In genomic region chr7:140230862-140231778, GRCh38 we compare ENCODE assay signal across 8 cellular contexts. TPM values are rescaled to one million over a fixed set of nuclear protein-coding genes. Genes with fewer than 3 reads are reported as not detected.
DNase-seq lines count a peak whose midpoint lies in the region; TF ChIP-seq lines count a peak whose summit lies in the region.

No MANE protein-coding gene starts in this region.

- WGBS in mammary epithelial cell (ENCODE audit: low coverage, missing lambda C conversion rate), result 3% methylated on average over 19 of the region's 60 CpGs

- H3K9me3 ChIP-seq in mammary epithelial cell (replicated peaks; ENCODE audit: insufficient read depth, low read length), result no peaks in the 10 kb centered on the region

- no peak overlapping the region for H3K9ac ChIP-seq in mammary epithelial cell (ENCODE audit: insufficient read depth, low read length)

- peak; percentile 91 for DNase-seq in DMS 273 treated with DMSO at 0.1 percent for 48 hours (lab: John Stamatoyannopoulos, UW)
- peak; percentile 23 for DNase-seq in NCI-H1092 (lab: John Stamatoyannopoulos, UW)
- DNase-seq in mammary epithelial cell, result peak; percentile 16
- peak; percentile 95 for DNase-seq in islet precursor cell
- DNase-seq in stimulated activated CD4-positive, alpha-beta T cell treated with anti-CD3 and anti-CD28 coated beads, Interleukin-15, amount 100 ng/mL, for 24 hours, result peak; percentile 77
- no peak for DNase-seq in SIG-M5 (lab: John Stamatoyannopoulos, UW)
- DNase-seq in mesenteric fat pad (ENCODE audit: low spot score), result no peak

- peaks cover 15% of the 10 kb centered on the region for H3K4me1 ChIP-seq in mammary epithelial cell (ENCODE audit: insufficient read depth, low read length)

- CTCF ChIA-PET in mammary epithelial cell (lab: Charles Lee; ENCODE audit: low non-redundant PET), result no interaction called here

- in situ Hi-C loops in mammary epithelial cell (cut with MboI; ENCODE audit: low sequenced_read_pairs in 2 of 2), result no loop called here

- no peaks in the 10 kb centered on the region for H3K36me3 ChIP-seq in mammary epithelial cell (ENCODE audit: insufficient read depth, low read length)

- intact Hi-C loops in mammary epithelial cell (cut with micrococcal nuclease), result loop anchor here (5.0 kb wide), 1 partner anchor 54 kb away; the partner anchor contains the start of gene KDM7A

- peaks cover 6% of the 10 kb centered on the region for H3K27me3 ChIP-seq in mammary epithelial cell (ENCODE audit: insufficient read depth, low read length)

- no TSS peak for BruUV-seq in mammary epithelial cell (replicated peaks; lab: Mats Ljungman, UMichigan)

- no peak overlapping the region for H3K27ac ChIP-seq in mammary epithelial cell (ENCODE audit: insufficient read depth, low read depth, low read length)

- no peaks in the 10 kb centered on the region for H3K79me2 ChIP-seq in mammary epithelial cell (ENCODE audit: insufficient read depth, low read length)

- TF ChIP-seq CTCF in WI38 (IDR thresholded peaks at IDR 0.05; ENCODE audit: low read depth, low read length) (no peak), mammary epithelial cell (conservative IDR thresholded peaks at IDR 0.05 in 1 of 2, IDR thresholded peaks at IDR 0.05 in 1 of 2; ENCODE audit: extremely low read depth in 1 of 2, insufficient read depth in 1 of 2, low read depth in 1 of 2, low read length in 2 of 2) (no peak)

- peak overlapping the region; percentile 97 for H3K4me2 ChIP-seq in mammary epithelial cell (ENCODE audit: insufficient read depth, low read depth, low read length)

- dilution Hi-C loops in mammary epithelial cell (cut with HindIII; ENCODE audit: low sequenced_read_pairs), result no loop called here

- H3K4me3 ChIP-seq in WI38 (ENCODE audit: low read depth, low read length), result peak overlapping the region; percentile 55
- H3K4me3 ChIP-seq in mammary epithelial cell (replicated peaks in 1 of 3; ENCODE audit: insufficient read depth in 1 of 3, low read depth in 2 of 3, low read length in 3 of 3), result peak overlapping the region; percentile 58 to 62 (median 61)

- H4K20me1 ChIP-seq in mammary epithelial cell (ENCODE audit: insufficient read depth, low read length), result no peaks in the 10 kb centered on the region

- H2AFZ ChIP-seq in mammary epithelial cell (ENCODE audit: low read depth, low read length), result peak overlapping the region; percentile 99

RNA-seq across cellular contexts. Expression of gene KDM7A, which starts 54.3 kb away (rescaled TPM):
- total RNA-seq in mammary epithelial cell (10 to 100 TPM; 10.0 to 11.8 TPM), mesenteric fat pad (16.4 TPM)
- 2.1 TPM for polyA plus RNA-seq in mammary epithelial cell
- 1.4 TPM for polyA minus RNA-seq in mammary epithelial cell

Comparison
In these comparisons a context has a peak if more than half of its experiments do, and no peak if none do; other contexts are left out.
1. DNase-seq: peak in DMS 273 treated with DMSO at 0.1 percent for 48 hours (single experiment), NCI-H1092 (single experiment), mammary epithelial cell (single experiment), islet precursor cell (single experiment) and stimulated activated CD4-positive, alpha-beta T cell treated with anti-CD3 and anti-CD28 coated beads, Interleukin-15, amount 100 ng/mL, for 24 hours (single experiment); none in SIG-M5 (single experiment) and mesenteric fat pad (single experiment).